ENCODE assay signal across 9 cellular contexts in genomic region chr16:31105677-31106213, GRCh38. TPM values are rescaled to one million over a fixed set of nuclear protein-coding genes. Genes with fewer than 3 reads are reported as not detected.
DNase-seq lines count a peak whose midpoint lies in the region; ATAC-seq lines count a peak whose summit lies in the region.
"Had no signal": no experiment of that assay in that cellular context is flagged by ENCODE, and none has a peak within 500 bp of the region (broad histone marks: within the 10 kb centered on the region; RNA-seq: fewer than 3 reads in every experiment).

No MANE protein-coding gene starts in this region.

- peak; percentile 45 for ATAC-seq in GM21360 (IDR thresholded peaks at IDR 0.05; ENCODE audit: unreplicated experiment)
- ATAC-seq in GM21576 (IDR thresholded peaks at IDR 0.05; ENCODE audit: unreplicated experiment) = no peak

- DNase-seq in CD1c-positive myeloid dendritic cell (ENCODE audit: extremely low spot score) (peak; percentile 83), NCI-H2196 (lab: John Stamatoyannopoulos, UW; ENCODE audit: unreplicated experiment) (peak; percentile 79), ecto neural progenitor cell (ENCODE audit: low spot score) (peak; percentile 90), mesenteric fat pad (ENCODE audit: low spot score) (peak; percentile 94)
- peak; percentile 90 to 91 for DNase-seq in activated CD4-positive, alpha-beta T cell treated with anti-CD3 and anti-CD28 coated beads, Interleukin-2, amount 50 U/mL, for 48 hours
- DNase-seq in stimulated activated CD8-positive, alpha-beta memory T cell treated with anti-CD3 and anti-CD28 coated beads, Interleukin-2, amount 100 ng/mL, for 1 hour (ENCODE audit: low read depth in 2 of 2) = peak; percentile 63 to 69

RNA-seq across cellular contexts. Expression of gene BCKDK, which starts 2.4 kb away (rescaled TPM):
- 42.2 TPM for total RNA-seq in mesenteric fat pad

RNA-seq across cellular contexts. Expression of gene VKORC1, which starts 11.1 kb away (rescaled TPM):
- total RNA-seq in mesenteric fat pad = 59.6 TPM

RNA-seq across cellular contexts. Expression of gene KAT8, which starts 11.7 kb away (rescaled TPM):
- 49.5 TPM for total RNA-seq in mesenteric fat pad

RNA-seq across cellular contexts. Expression of gene PRSS53, which starts 17.0 kb away (rescaled TPM):
- total RNA-seq in mesenteric fat pad = 1.2 TPM

RNA-seq across cellular contexts. Expression of gene PRSS8, which starts 29.8 kb away (rescaled TPM):
- 0.51 TPM for total RNA-seq in mesenteric fat pad
- total RNA-seq: T-helper 1 cell treated with Interleukin-12 subunit alpha and Interleukin-12 subunit beta and Interleukin-4 antibody, amounts not matched to agents 30 ng/mL and 1 ng/mL, for 36 hours had no signal
